In genomic region chr13:59588717-59589067, GRCh38 we compare ENCODE assay signal across 26 cellular contexts.
"Had no signal": no experiment of that assay in that cellular context is flagged by ENCODE, and none has a peak within 500 bp of the region (broad histone marks: within the 10 kb centered on the region; RNA-seq: fewer than 3 reads in every experiment).

No MANE protein-coding gene starts in this region.

- H3K4me3 Mint-ChIP-seq: memory B cell; natural killer cell; neural crest cell; stimulated activated effector memory CD8-positive, alpha-beta T cell treated with anti-CD3 and anti-CD28 coated beads, Interleukin-12 subunit alpha, Interleukin-12 subunit beta, amount 100 ng/mL, for 72 hours had no signal

- H3K9me3 ChIP-seq: esophagus squamous epithelium, heart right ventricle, prostate gland, right atrium auricular region, thoracic aorta, tibial nerve, upper lobe of right lung, uterus had no signal

- H3K27ac ChIP-seq: coronary artery, esophagus squamous epithelium, heart right ventricle, prostate gland, right atrium auricular region, thoracic aorta, tibial nerve, upper lobe of right lung, uterus had no signal

- H3K27me3 ChIP-seq: esophagus squamous epithelium, heart right ventricle, right atrium auricular region, tibial nerve, upper lobe of right lung, uterus had no signal

- H3K4me1 Mint-ChIP-seq: memory B cell, natural killer cell had no signal

- DNase-seq: dermis blood vessel endothelial cell; effector memory CD4-positive, alpha-beta T cell; erythroblast; esophagus squamous epithelium; foreskin melanocyte; glutamatergic neuron; heart right ventricle; hippocampal formation; natural killer cell; nucleus accumbens; stimulated activated CD4-positive, alpha-beta T cell treated with anti-CD3 and anti-CD28 coated beads, Interleukin-2, amount 100 ng/mL, for 24 hours; stimulated activated CD4-positive, alpha-beta T cell treated with anti-CD3 and anti-CD28 coated beads, Interleukin-4, amount 100 ng/mL, for 24 hours; stimulated activated naive CD8-positive, alpha-beta T cell treated with anti-CD3 and anti-CD28 coated beads, Interleukin-15, Interleukin-2, amounts not matched to agents 100 U/mL and 50 U/mL, for 24 hours; upper lobe of right lung; uterus had no signal

- H3K4me3 ChIP-seq: coronary artery, esophagus squamous epithelium, heart right ventricle, lung, prostate gland, right atrium auricular region, thoracic aorta, tibial nerve, upper lobe of right lung, uterus had no signal

- H3K9me3 Mint-ChIP-seq: memory B cell; stimulated activated effector memory CD8-positive, alpha-beta T cell treated with anti-CD3 and anti-CD28 coated beads, Interleukin-12 subunit alpha, Interleukin-12 subunit beta, amount 100 ng/mL, for 72 hours had no signal

- H3K4me1 ChIP-seq: esophagus squamous epithelium, heart right ventricle, prostate gland, right atrium auricular region, tibial nerve, upper lobe of right lung, uterus had no signal

- H3K36me3 Mint-ChIP-seq: memory B cell; natural killer cell; stimulated activated effector memory CD8-positive, alpha-beta T cell treated with anti-CD3 and anti-CD28 coated beads, Interleukin-12 subunit alpha, Interleukin-12 subunit beta, amount 100 ng/mL, for 72 hours had no signal

- ATAC-seq: heart right ventricle; left lobe of liver; natural killer cell; sciatic nerve; stimulated activated effector memory CD8-positive, alpha-beta T cell treated with anti-CD3 and anti-CD28 coated beads, Interleukin-12 subunit alpha, Interleukin-12 subunit beta, amount 100 ng/mL, for 72 hours; stimulated activated naive CD8-positive, alpha-beta T cell treated with anti-CD3 and anti-CD28 coated beads, Interleukin-15, Interleukin-2, amounts not matched to agents 100 U/mL and 50 U/mL, for 24 hours; upper lobe of right lung had no signal

- H3K27ac Mint-ChIP-seq: memory B cell; natural killer cell; stimulated activated effector memory CD8-positive, alpha-beta T cell treated with anti-CD3 and anti-CD28 coated beads, Interleukin-12 subunit alpha, Interleukin-12 subunit beta, amount 100 ng/mL, for 72 hours had no signal

- H3K36me3 ChIP-seq: esophagus squamous epithelium, heart right ventricle, prostate gland, right atrium auricular region, thoracic aorta, tibial nerve, upper lobe of right lung, uterus had no signal

- H3K27me3 Mint-ChIP-seq: memory B cell had no signal
